In the genomic region with DNA sequence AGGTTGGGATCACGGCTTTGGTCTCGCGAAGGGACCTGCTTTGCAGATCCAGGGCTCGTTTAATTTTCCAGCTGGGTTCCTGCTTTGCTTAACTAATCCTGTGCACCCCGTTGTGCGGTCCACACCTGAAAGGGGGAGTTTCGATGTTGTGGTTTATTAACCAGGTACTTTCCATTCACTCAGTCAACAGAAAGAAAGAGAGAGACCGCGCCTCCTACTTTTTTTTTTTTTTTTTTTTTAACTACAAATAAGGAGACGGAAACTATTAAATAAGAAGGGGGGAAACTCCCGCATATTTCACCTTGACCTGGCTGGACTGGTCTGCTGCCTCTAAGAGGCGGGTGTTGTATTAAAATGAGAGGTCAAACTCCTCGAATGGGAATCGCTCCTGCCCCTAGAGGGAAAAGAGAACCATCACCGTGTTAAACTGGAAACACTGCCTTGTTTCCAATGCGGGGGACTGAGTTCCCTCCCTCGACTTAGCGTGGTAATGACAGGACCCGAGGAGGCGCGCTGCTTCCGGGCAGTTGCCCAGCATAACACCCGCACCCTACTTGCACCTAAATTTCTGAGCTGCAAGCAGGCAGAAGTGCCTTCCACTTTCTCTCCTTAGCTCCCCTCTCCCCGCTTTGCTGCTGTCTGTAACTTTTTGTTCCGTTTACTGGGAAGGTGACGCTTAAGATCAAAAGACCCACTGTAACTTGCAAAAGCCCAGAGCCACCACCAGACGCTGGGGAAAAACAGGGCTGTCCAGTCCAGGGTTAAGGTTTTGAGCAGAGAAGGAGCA, we compare ENCODE assay signal across 8 cellular contexts. TPM values are rescaled to one million over a fixed set of nuclear protein-coding genes. Genes with fewer than 3 reads are reported as not detected.
A peak's percentile ranks its signal among the peaks of the same experiment; 100 is the strongest.
DNase-seq lines count a peak whose midpoint lies in the region; ATAC-seq and TF ChIP-seq lines count a peak whose summit lies in the region.

No MANE protein-coding gene starts in this region.

- ATAC-seq in GM18517 (IDR thresholded peaks at IDR 0.05; ENCODE audit: unreplicated experiment) (peak; percentile 44), HG02938 (IDR thresholded peaks at IDR 0.05; ENCODE audit: unreplicated experiment) (peak; percentile 35), natural killer cell (peak in 2 of 3 donors; percentile 21 to 31)
- no peak for ATAC-seq in activated CD8-positive, alpha-beta T cell treated with anti-CD3 and anti-CD28 coated beads, Interleukin-2, amount 10 ng/mL, durations not matched to agents 7 days and 5 days

- no peak overlapping the region for H3K27ac Mint-ChIP-seq in activated CD8-positive, alpha-beta T cell treated with anti-CD3 and anti-CD28 coated beads, Interleukin-2, amount 10 ng/mL, durations not matched to agents 7 days and 5 days
- H3K27ac Mint-ChIP-seq in natural killer cell, result no peak overlapping the region

- H3K4me3 ChIP-seq in BE2C (ENCODE audit: low read depth, low read length) (peak overlapping the region; percentile 90), foreskin fibroblast (ENCODE audit: low read depth in 1 of 2, low read length in 2 of 2) (peak overlapping the region; percentile 62 to 81)

- H3K4me3 Mint-ChIP-seq in activated CD8-positive, alpha-beta T cell treated with anti-CD3 and anti-CD28 coated beads, Interleukin-2, amount 10 ng/mL, durations not matched to agents 7 days and 5 days, result peak overlapping the region; percentile 72
- peak overlapping the region; percentile 70 for H3K4me3 Mint-ChIP-seq in natural killer cell

- H3K4me1 Mint-ChIP-seq in activated CD8-positive, alpha-beta T cell treated with anti-CD3 and anti-CD28 coated beads, Interleukin-2, amount 10 ng/mL, durations not matched to agents 7 days and 5 days (ENCODE audit: low read depth), result peaks cover 19% of the 10 kb centered on the region
- H3K4me1 Mint-ChIP-seq in natural killer cell, result peaks cover 4 to 15% of the 10 kb centered on the region in 2 donors

- H3K36me3 Mint-ChIP-seq in activated CD8-positive, alpha-beta T cell treated with anti-CD3 and anti-CD28 coated beads, Interleukin-2, amount 10 ng/mL, durations not matched to agents 7 days and 5 days (ENCODE audit: low read depth), result no peaks in the 10 kb centered on the region
- no peaks in the 10 kb centered on the region for H3K36me3 Mint-ChIP-seq in natural killer cell

- H3K27me3 Mint-ChIP-seq in activated CD8-positive, alpha-beta T cell treated with anti-CD3 and anti-CD28 coated beads, Interleukin-2, amount 10 ng/mL, durations not matched to agents 7 days and 5 days (ENCODE audit: low read depth), result peaks cover 44% of the 10 kb centered on the region
- peaks cover 20 to 35% of the 10 kb centered on the region in 2 donors for H3K27me3 Mint-ChIP-seq in natural killer cell (ENCODE audit: low read depth in 2 of 2)

- DNase-seq in BE2C, result peak; percentile 73
- DNase-seq in NCI-H2029 (lab: John Stamatoyannopoulos, UW), result peak; percentile 77
- DNase-seq in activated CD8-positive, alpha-beta T cell treated with anti-CD3 and anti-CD28 coated beads, Interleukin-2, amount 10 ng/mL, durations not matched to agents 7 days and 5 days, result peak; percentile 23
- DNase-seq in foreskin fibroblast, result peak; percentile 45 to 78
- DNase-seq in natural killer cell, result no peak
- DNase-seq in HUDEP-2 (lab: John Stamatoyannopoulos, UW; ENCODE audit: unreplicated experiment in 76 of 76), result no peak

- CTCF ChIA-PET in activated CD8-positive, alpha-beta T cell treated with anti-CD3 and anti-CD28 coated beads, Interleukin-2, amount 10 ng/mL, durations not matched to agents 7 days and 5 days (lab: Charles Lee), result interaction anchor here (1.4 kb wide), 1 partner anchor 616 kb away, joined by 3 read pairs; no protein-coding TSS in a partner anchor

- no peaks in the 10 kb centered on the region for H3K36me3 ChIP-seq in BE2C

- POLR2A ChIA-PET in activated CD8-positive, alpha-beta T cell treated with anti-CD3 and anti-CD28 coated beads, Interleukin-2, amount 10 ng/mL, durations not matched to agents 7 days and 5 days (lab: Charles Lee), result no interaction called here

- H3K4me1 ChIP-seq in BE2C, result no peaks in the 10 kb centered on the region

- H3K9me3 Mint-ChIP-seq in activated CD8-positive, alpha-beta T cell treated with anti-CD3 and anti-CD28 coated beads, Interleukin-2, amount 10 ng/mL, durations not matched to agents 7 days and 5 days (ENCODE audit: insufficient read depth), result no peaks in the 10 kb centered on the region
- no peaks in the 10 kb centered on the region for H3K9me3 Mint-ChIP-seq in natural killer cell

- H3K27me3 ChIP-seq in BE2C, result 0 out of 2 replicates have a peak, but pooled peaks cover 2% of the 10 kb centered on the region

- peak; percentile 56 for TF ChIP-seq CTCF in BE2C (IDR thresholded peaks at IDR 0.05; ENCODE audit: low read depth, low read length)
- peak; percentile 25 for TF ChIP-seq CTCF in foreskin fibroblast (IDR thresholded peaks at IDR 0.05; ENCODE audit: low read depth, low read length)
- TF ChIP-seq CTCF in natural killer cell (IDR thresholded peaks at IDR 0.05), result no peak

- intact Hi-C loops in natural killer cell (cut with micrococcal nuclease), result no loop called here

- H3K9me3 ChIP-seq in BE2C, result no peaks in the 10 kb centered on the region

RNA-seq across cellular contexts. Expression of gene ITGB8, which starts 1.1 kb away (rescaled TPM):
- 0.45 TPM for polyA plus RNA-seq in BE2C (2012; ENCODE audit: insufficient read depth, insufficient read length, low read depth)
- total RNA-seq in activated CD8-positive, alpha-beta T cell treated with anti-CD3 and anti-CD28 coated beads, Interleukin-2, amount 10 ng/mL, durations not matched to agents 7 days and 5 days, result not detected
- total RNA-seq in natural killer cell, result 10 to 100 TPM in 1 of 3 donors, under 1 TPM in 1, not detected in 1; 0.39 to 12.8 TPM

Comparison
In these comparisons a context has a peak if more than half of its experiments do, and no peak if none do; other contexts are left out.
1. DNase-seq: peak in BE2C (single experiment), NCI-H2029 (single experiment), activated CD8-positive, alpha-beta T cell treated with anti-CD3 and anti-CD28 coated beads, Interleukin-2, amount 10 ng/mL, durations not matched to agents 7 days and 5 days (single experiment) and foreskin fibroblast (2 of 2); none in natural killer cell (single experiment) and HUDEP-2 (0 of 76).